In genomic region chr6:43183441-43183840, GRCh38 we compare ENCODE assay signal across 9 cellular contexts. TPM values are rescaled to one million over a fixed set of nuclear protein-coding genes. Genes with fewer than 3 reads are reported as not detected.
DNase-seq lines count a peak whose midpoint lies in the region; ATAC-seq and TF ChIP-seq lines count a peak whose summit lies in the region.
"Had no signal": no experiment of that assay in that cellular context is flagged by ENCODE, and none has a peak within 500 bp of the region (broad histone marks: within the 10 kb centered on the region; RNA-seq: fewer than 3 reads in every experiment).

No MANE protein-coding gene starts in this region.

- H3K9ac ChIP-seq in subcutaneous abdominal adipose tissue (ENCODE audit: low read length in 5 of 5): peak overlapping the region in 3 of 5 donors; percentile 40 to 88 (median 78)

- peaks cover 46% of the 10 kb centered on the region for H3K4me1 Mint-ChIP-seq in activated CD4-positive, alpha-beta memory T cell treated with anti-CD3 and anti-CD28 coated beads for 36 hours (ENCODE audit: low read depth)
- H3K4me1 Mint-ChIP-seq in immature natural killer cell: peaks cover 38 to 46% of the 10 kb centered on the region in 2 donors

- CTCF ChIA-PET in activated CD4-positive, alpha-beta memory T cell treated with anti-CD3 and anti-CD28 coated beads for 36 hours (lab: Charles Lee): interaction anchor here (1.6 to 1.8 kb wide), 2 partner anchors 46 to 214 kb away, joined by 6 to 8 read pairs; partner anchors contain the start of gene DNPH1

- POLR2A ChIA-PET in activated CD4-positive, alpha-beta memory T cell treated with anti-CD3 and anti-CD28 coated beads for 36 hours (lab: Charles Lee): interaction anchor here (1.5 kb wide), 1 partner anchor 12 kb away, joined by 7 read pairs; no protein-coding TSS in a partner anchor

- H3K36me3 Mint-ChIP-seq in activated CD4-positive, alpha-beta memory T cell treated with anti-CD3 and anti-CD28 coated beads for 36 hours: peaks cover 18% of the 10 kb centered on the region
- peaks cover 7 to 21% (median 14%) of the 10 kb centered on the region in 3 donors for H3K36me3 Mint-ChIP-seq in immature natural killer cell

- TF ChIP-seq CTCF in left ventricle myocardium inferior (IDR thresholded peaks at IDR 0.05; ENCODE audit: borderline replicate concordance): no peak

- no peak for ATAC-seq in HG02884 (IDR thresholded peaks at IDR 0.05; ENCODE audit: unreplicated experiment)

- H3K27ac ChIP-seq in left ventricle myocardium inferior (replicated peaks) (no peak overlapping the region), subcutaneous abdominal adipose tissue (ENCODE audit: low read depth, low read length) (no peak overlapping the region)

- peaks cover 65% of the 10 kb centered on the region for H3K36me3 ChIP-seq in left ventricle myocardium inferior
- H3K36me3 ChIP-seq in subcutaneous abdominal adipose tissue (ENCODE audit: control insufficient read depth in 5 of 5, insufficient read depth in 5 of 5, low read length in 5 of 5): peaks cover 0 to 55% (median 49%) of the 10 kb centered on the region in 5 donors

- intact Hi-C loops in left ventricle myocardium inferior (cut with micrococcal nuclease) (no loop called here), cardiac septum (cut with DNase I) (loop anchor here (5.0 kb wide), 1 partner anchor 64 kb away; no protein-coding TSS in a partner anchor)
- intact Hi-C loops in activated CD4-positive, alpha-beta memory T cell treated with anti-CD3 and anti-CD28 coated beads for 36 hours (cut with micrococcal nuclease): no loop called here

- H3K27me3 Mint-ChIP-seq in activated CD4-positive, alpha-beta memory T cell treated with anti-CD3 and anti-CD28 coated beads for 36 hours: no peaks in the 10 kb centered on the region
- H3K27me3 Mint-ChIP-seq in immature natural killer cell (ENCODE audit: low read depth in 3 of 3): peaks cover 2 to 10% (median 4%) of the 10 kb centered on the region in 3 donors

- H3K4me1 ChIP-seq in left ventricle myocardium inferior: peaks cover 29% of the 10 kb centered on the region
- peaks cover 4 to 23% (median 21%) of the 10 kb centered on the region in 5 donors for H3K4me1 ChIP-seq in subcutaneous abdominal adipose tissue (ENCODE audit: control insufficient read depth in 5 of 5, insufficient read depth in 5 of 5, low read length in 5 of 5)

- H3K27ac Mint-ChIP-seq in activated CD4-positive, alpha-beta memory T cell treated with anti-CD3 and anti-CD28 coated beads for 36 hours: peak overlapping the region; percentile 15
- peak overlapping the region; percentile 78 to 97 (median 93) for H3K27ac Mint-ChIP-seq in immature natural killer cell

- DNase-seq in left ventricle myocardium inferior (no peak), cardiac septum (ENCODE audit: low spot score) (no peak), immature natural killer cell (no peak), COLO829 (ENCODE audit: low spot score) (no peak)
- DNase-seq in activated CD4-positive, alpha-beta memory T cell treated with anti-CD3 and anti-CD28 coated beads for 36 hours: no peak
- no peak for DNase-seq in stimulated activated naive CD4-positive, alpha-beta T cell treated with Interleukin-2 at 50 U/mL for 16 hours (lab: John Stamatoyannopoulos, UW)
- DNase-seq: NCI-H1930 had no signal

- no peaks in the 10 kb centered on the region for H3K27me3 ChIP-seq in left ventricle myocardium inferior (ENCODE audit: low read depth)
- no peaks in the 10 kb centered on the region for H3K27me3 ChIP-seq in subcutaneous abdominal adipose tissue (ENCODE audit: control insufficient read depth in 5 of 5, insufficient read depth in 4 of 5, low read length in 5 of 5)

- H3K4me3 ChIP-seq in left ventricle myocardium inferior (peak overlapping the region; percentile 89), subcutaneous abdominal adipose tissue (ENCODE audit: low read depth in 1 of 5, low read length in 5 of 5) (peak overlapping the region in 1 of 5 donors; percentile 17)

- no peaks in the 10 kb centered on the region for H3K9me3 Mint-ChIP-seq in activated CD4-positive, alpha-beta memory T cell treated with anti-CD3 and anti-CD28 coated beads for 36 hours
- no peaks in the 10 kb centered on the region for H3K9me3 Mint-ChIP-seq in immature natural killer cell

- H3K4me3 Mint-ChIP-seq in activated CD4-positive, alpha-beta memory T cell treated with anti-CD3 and anti-CD28 coated beads for 36 hours: peak overlapping the region; percentile 94
- peak overlapping the region; percentile 87 to 96 (median 94) for H3K4me3 Mint-ChIP-seq in immature natural killer cell

- H3K9me3 ChIP-seq in left ventricle myocardium inferior (replicated peaks): no peaks in the 10 kb centered on the region
- H3K9me3 ChIP-seq in subcutaneous abdominal adipose tissue (ENCODE audit: control insufficient read depth in 5 of 5, low read length in 5 of 5): no peaks in the 10 kb centered on the region

RNA-seq across cellular contexts. Expression of gene CUL9, which starts 1.4 kb away (rescaled TPM):
- total RNA-seq in left ventricle myocardium inferior (14.7 TPM), cardiac septum (15.6 TPM)
- 10 to 100 TPM; 37.8 to 38.4 TPM for total RNA-seq in activated CD4-positive, alpha-beta memory T cell treated with anti-CD3 and anti-CD28 coated beads for 36 hours
- 1 to 10 TPM; 2.2 to 8.5 (median 4.4) TPM for polyA plus RNA-seq in immature natural killer cell

RNA-seq across cellular contexts. Expression of gene SRF, which starts 12.4 kb away (rescaled TPM):
- 61.8 TPM for total RNA-seq in left ventricle myocardium inferior
- total RNA-seq in cardiac septum: 81.2 TPM
- 10 to 100 TPM; 40.5 to 40.8 TPM for total RNA-seq in activated CD4-positive, alpha-beta memory T cell treated with anti-CD3 and anti-CD28 coated beads for 36 hours
- 1 to 10 TPM; 4.8 to 7.3 (median 5.2) TPM for polyA plus RNA-seq in immature natural killer cell

RNA-seq across cellular contexts. Expression of gene DNPH1, which starts 45.8 kb away (rescaled TPM):
- 27.7 TPM for total RNA-seq in left ventricle myocardium inferior
- 23.2 TPM for total RNA-seq in cardiac septum
- total RNA-seq in activated CD4-positive, alpha-beta memory T cell treated with anti-CD3 and anti-CD28 coated beads for 36 hours: 10 to 100 TPM; 57.5 to 57.9 TPM
- polyA plus RNA-seq in immature natural killer cell: 10 to 100 TPM; 23.7 to 36.8 (median 33.6) TPM

RNA-seq across cellular contexts. Expression of gene TTBK1, which starts 59.8 kb away (rescaled TPM):
- total RNA-seq in left ventricle myocardium inferior (0.27 TPM), cardiac septum (0.35 TPM)
- total RNA-seq in activated CD4-positive, alpha-beta memory T cell treated with anti-CD3 and anti-CD28 coated beads for 36 hours: under 1 TPM; 0.31 to 0.34 TPM
- polyA plus RNA-seq in immature natural killer cell: not detected
